In genomic region chr12:6324936-6325750, GRCh38 we compare ENCODE assay signal across 2 cellular contexts.
TF ChIP-seq lines count a peak whose summit lies in the region.

No MANE protein-coding gene starts in this region.

TF ChIP-seq in GM23338, 12 proteins besides CTCF, POLR2A, EP300 and RAD21:
- no peak for TF ChIP-seq STAT1 (IDR thresholded peaks at IDR 0.05; ENCODE audit: unreplicated experiment)
- TF ChIP-seq EZH2phosphoT487 (IDR thresholded peaks at IDR 0.05; ENCODE audit: unreplicated experiment), result no peak
- TF ChIP-seq JUNB (IDR thresholded peaks at IDR 0.05; ENCODE audit: unreplicated experiment), result no peak
- no peak for TF ChIP-seq ZNF331 (CRISPR knock-in tag; IDR thresholded peaks at IDR 0.05; ENCODE audit: low read depth)
- TF ChIP-seq, protein P1, sequence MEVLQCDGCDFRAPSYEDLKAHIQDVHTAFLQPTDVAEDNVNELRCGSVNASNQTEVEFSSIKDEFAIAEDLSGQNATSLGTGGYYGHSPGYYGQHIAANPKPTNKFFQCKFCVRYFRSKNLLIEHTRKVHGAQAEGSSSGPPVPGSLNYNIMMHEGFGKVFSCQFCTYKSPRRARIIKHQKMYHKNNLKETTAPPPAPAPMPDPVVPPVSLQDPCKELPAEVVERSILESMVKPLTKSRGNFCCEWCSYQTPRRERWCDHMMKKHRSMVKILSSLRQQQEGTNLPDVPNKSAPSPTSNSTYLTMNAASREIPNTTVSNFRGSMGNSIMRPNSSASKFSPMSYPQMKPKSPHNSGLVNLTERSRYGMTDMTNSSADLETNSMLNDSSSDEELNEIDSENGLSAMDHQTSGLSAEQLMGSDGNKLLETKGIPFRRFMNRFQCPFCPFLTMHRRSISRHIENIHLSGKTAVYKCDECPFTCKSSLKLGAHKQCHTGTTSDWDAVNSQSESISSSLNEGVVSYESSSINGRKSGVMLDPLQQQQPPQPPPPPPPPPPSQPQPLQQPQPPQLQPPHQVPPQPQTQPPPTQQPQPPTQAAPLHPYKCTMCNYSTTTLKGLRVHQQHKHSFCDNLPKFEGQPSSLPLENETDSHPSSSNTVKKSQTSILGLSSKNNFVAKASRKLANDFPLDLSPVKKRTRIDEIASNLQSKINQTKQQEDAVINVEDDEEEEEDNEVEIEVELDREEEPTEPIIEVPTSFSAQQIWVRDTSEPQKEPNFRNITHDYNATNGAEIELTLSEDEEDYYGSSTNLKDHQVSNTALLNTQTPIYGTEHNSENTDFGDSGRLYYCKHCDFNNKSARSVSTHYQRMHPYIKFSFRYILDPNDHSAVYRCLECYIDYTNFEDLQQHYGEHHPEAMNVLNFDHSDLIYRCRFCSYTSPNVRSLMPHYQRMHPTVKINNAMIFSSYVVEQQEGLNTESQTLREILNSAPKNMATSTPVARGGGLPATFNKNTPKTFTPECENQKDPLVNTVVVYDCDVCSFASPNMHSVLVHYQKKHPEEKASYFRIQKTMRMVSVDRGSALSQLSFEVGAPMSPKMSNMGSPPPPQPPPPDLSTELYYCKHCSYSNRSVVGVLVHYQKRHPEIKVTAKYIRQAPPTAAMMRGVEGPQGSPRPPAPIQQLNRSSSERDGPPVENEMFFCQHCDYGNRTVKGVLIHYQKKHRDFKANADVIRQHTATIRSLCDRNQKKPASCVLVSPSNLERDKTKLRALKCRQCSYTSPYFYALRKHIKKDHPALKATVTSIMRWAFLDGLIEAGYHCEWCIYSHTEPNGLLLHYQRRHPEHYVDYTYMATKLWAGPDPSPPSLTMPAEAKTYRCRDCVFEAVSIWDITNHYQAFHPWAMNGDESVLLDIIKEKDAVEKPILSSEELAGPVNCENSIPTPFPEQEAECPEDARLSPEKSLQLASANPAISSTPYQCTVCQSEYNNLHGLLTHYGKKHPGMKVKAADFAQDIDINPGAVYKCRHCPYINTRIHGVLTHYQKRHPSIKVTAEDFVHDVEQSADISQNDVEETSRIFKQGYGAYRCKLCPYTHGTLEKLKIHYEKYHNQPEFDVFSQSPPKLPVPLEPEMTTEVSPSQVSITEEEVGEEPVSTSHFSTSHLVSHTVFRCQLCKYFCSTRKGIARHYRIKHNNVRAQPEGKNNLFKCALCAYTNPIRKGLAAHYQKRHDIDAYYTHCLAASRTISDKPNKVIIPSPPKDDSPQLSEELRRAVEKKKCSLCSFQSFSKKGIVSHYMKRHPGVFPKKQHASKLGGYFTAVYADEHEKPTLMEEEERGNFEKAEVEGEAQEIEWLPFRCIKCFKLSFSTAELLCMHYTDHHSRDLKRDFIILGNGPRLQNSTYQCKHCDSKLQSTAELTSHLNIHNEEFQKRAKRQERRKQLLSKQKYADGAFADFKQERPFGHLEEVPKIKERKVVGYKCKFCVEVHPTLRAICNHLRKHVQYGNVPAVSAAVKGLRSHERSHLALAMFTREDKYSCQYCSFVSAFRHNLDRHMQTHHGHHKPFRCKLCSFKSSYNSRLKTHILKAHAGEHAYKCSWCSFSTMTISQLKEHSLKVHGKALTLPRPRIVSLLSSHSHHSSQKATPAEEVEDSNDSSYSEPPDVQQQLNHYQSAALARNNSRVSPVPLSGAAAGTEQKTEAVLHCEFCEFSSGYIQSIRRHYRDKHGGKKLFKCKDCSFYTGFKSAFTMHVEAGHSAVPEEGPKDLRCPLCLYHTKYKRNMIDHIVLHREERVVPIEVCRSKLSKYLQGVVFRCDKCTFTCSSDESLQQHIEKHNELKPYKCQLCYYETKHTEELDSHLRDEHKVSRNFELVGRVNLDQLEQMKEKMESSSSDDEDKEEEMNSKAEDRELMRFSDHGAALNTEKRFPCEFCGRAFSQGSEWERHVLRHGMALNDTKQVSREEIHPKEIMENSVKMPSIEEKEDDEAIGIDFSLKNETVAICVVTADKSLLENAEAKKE (CRISPR knock-in tag; IDR thresholded peaks at IDR 0.05), result no peak
- TF ChIP-seq, protein P2, sequence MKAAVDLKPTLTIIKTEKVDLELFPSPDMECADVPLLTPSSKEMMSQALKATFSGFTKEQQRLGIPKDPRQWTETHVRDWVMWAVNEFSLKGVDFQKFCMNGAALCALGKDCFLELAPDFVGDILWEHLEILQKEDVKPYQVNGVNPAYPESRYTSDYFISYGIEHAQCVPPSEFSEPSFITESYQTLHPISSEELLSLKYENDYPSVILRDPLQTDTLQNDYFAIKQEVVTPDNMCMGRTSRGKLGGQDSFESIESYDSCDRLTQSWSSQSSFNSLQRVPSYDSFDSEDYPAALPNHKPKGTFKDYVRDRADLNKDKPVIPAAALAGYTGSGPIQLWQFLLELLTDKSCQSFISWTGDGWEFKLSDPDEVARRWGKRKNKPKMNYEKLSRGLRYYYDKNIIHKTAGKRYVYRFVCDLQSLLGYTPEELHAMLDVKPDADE (IDR thresholded peaks at IDR 0.05), result no peak
- no peak for TF ChIP-seq EZH2 (IDR thresholded peaks at IDR 0.05; ENCODE audit: low read depth, unreplicated experiment)
- TF ChIP-seq NANOG (IDR thresholded peaks at IDR 0.05; ENCODE audit: borderline replicate concordance), result no peak
- no peak for TF ChIP-seq ZNF114 (CRISPR knock-in tag; IDR thresholded peaks at IDR 0.05)
- TF ChIP-seq POLR2AphosphoS5 (IDR thresholded peaks at IDR 0.05; ENCODE audit: low read depth), result no peak

TF ChIP-seq in H1, 55 proteins besides CTCF, POLR2A, EP300 and RAD21:
- TF ChIP-seq ASH2L (IDR thresholded peaks at IDR 0.05; ENCODE audit: low read length) (no peak), SIRT6 (IDR thresholded peaks at IDR 0.05; ENCODE audit: low read length) (no peak), SIX5 (IDR thresholded peaks at IDR 0.05; ENCODE audit: low read depth, low read length) (no peak), GTF2F1 (IDR thresholded peaks at IDR 0.05; ENCODE audit: borderline replicate concordance, low read depth, low read length) (no peak), SP1 (IDR thresholded peaks at IDR 0.05; ENCODE audit: low read depth, low read length) (no peak), TAF7 (optimal IDR thresholded peaks at IDR 0.05; ENCODE audit: borderline replicate concordance, low read depth, low read length) (no peak), SP4 (IDR thresholded peaks at IDR 0.05; ENCODE audit: low read length) (no peak), JUND (IDR thresholded peaks at IDR 0.05; ENCODE audit: low read length) (no peak), CTBP2 (IDR thresholded peaks at IDR 0.05; ENCODE audit: borderline replicate concordance, insufficient read depth, insufficient read length, low read length) (no peak)
